Comparison of ENCODE assay signal across 13 cellular contexts in genomic region chr16:23145608-23146007, GRCh38. TPM values are rescaled to one million over a fixed set of nuclear protein-coding genes. Genes with fewer than 3 reads are reported as not detected.
DNase-seq lines count a peak whose midpoint lies in the region; ATAC-seq and TF ChIP-seq lines count a peak whose summit lies in the region.
"Had no signal": no experiment of that assay in that cellular context is flagged by ENCODE, and none has a peak within 500 bp of the region (broad histone marks: within the 10 kb centered on the region; RNA-seq: fewer than 3 reads in every experiment).

No MANE protein-coding gene starts in this region.

- TF ChIP-seq CTCF in RWPE1 (conservative IDR thresholded peaks at IDR 0.05; ENCODE audit: low read depth) = no peak
- no peak for TF ChIP-seq CTCF in prostate gland (IDR thresholded peaks at IDR 0.05)

- H3K27ac ChIP-seq in RWPE1 (peak overlapping the region; percentile 70), esophagus (ENCODE audit: low read depth in 2 of 2, low read length in 1 of 2) (peak overlapping the region; percentile 9 to 66), prostate gland (peak overlapping the region; percentile 86)
- H3K27ac ChIP-seq: cardiac muscle cell had no signal

- H3K36me3 ChIP-seq in esophagus (ENCODE audit: control insufficient read depth in 2 of 2, insufficient read depth in 2 of 2, low read length in 1 of 2) (no peaks in the 10 kb centered on the region), prostate gland (no peaks in the 10 kb centered on the region)
- H3K36me3 ChIP-seq: cardiac muscle cell, stomach had no signal

- POLR2A ChIA-PET in RWPE1 (lab: Yijun Ruan, JAX; ENCODE audit: low non-redundant PET) = interaction anchor here (0.6 kb wide), 1 partner anchor 33 kb away, joined by 3 read pairs; no protein-coding TSS in a partner anchor

- H3K27me3 ChIP-seq in esophagus (ENCODE audit: control insufficient read depth in 1 of 2, insufficient read depth in 2 of 2, low read length in 2 of 2) = no peaks in the 10 kb centered on the region
- H3K27me3 ChIP-seq in prostate gland (replicated peaks; ENCODE audit: insufficient read depth) = no peaks in the 10 kb centered on the region
- H3K27me3 ChIP-seq: cardiac muscle cell, stomach had no signal

- H3K9me3 ChIP-seq in esophagus (ENCODE audit: control insufficient read depth in 2 of 2, insufficient read depth in 1 of 2, low read depth in 1 of 2, low read length in 1 of 2) = no peaks in the 10 kb centered on the region
- no peaks in the 10 kb centered on the region for H3K9me3 ChIP-seq in prostate gland
- H3K9me3 ChIP-seq: stomach had no signal

- WGBS in esophagus, 2 donors = 29 to 43% methylated on average over 3 of the region's 3 CpGs
- 17% methylated on average over 3 of the region's 3 CpGs for WGBS in prostate gland

- ATAC-seq in GM21737 (IDR thresholded peaks at IDR 0.05; ENCODE audit: unreplicated experiment) (no peak), HG02623 (IDR thresholded peaks at IDR 0.05; ENCODE audit: unreplicated experiment) (no peak)

- CTCF ChIA-PET in RWPE1 (lab: Yijun Ruan, JAX) = no interaction called here

- H3K4me1 ChIP-seq in esophagus (ENCODE audit: control insufficient read depth in 2 of 2, insufficient read depth in 2 of 2, low read length in 1 of 2) (peaks cover 3 to 9% of the 10 kb centered on the region in 2 donors), prostate gland (replicated peaks) (peaks cover 4% of the 10 kb centered on the region)

- H3K4me3 ChIP-seq in esophagus (ENCODE audit: low read depth in 1 of 2, low read length in 2 of 2) = no peak overlapping the region
- no peak overlapping the region for H3K4me3 ChIP-seq in prostate gland
- H3K4me3 ChIP-seq: cardiac muscle cell, stomach had no signal

- peak; percentile 67 for DNase-seq in EH (ENCODE audit: low read depth)
- DNase-seq in RWPE1 (ENCODE audit: low spot score) = peak; percentile 66
- no peak for DNase-seq in prostate gland (ENCODE audit: low spot score)
- DNase-seq in CD1c-positive myeloid dendritic cell (ENCODE audit: extremely low spot score) = no peak
- DNase-seq in Ammon's horn (ENCODE audit: low spot score) = no peak
- DNase-seq: activated CD8-positive, alpha-beta memory T cell treated with anti-CD3 and anti-CD28 coated beads, Interleukin-2, amount 50 U/mL, for 48 hours; naive B cell; NCI-H1105; stomach had no signal

- no peak for TF ChIP-seq POLR2A in prostate gland (IDR thresholded peaks at IDR 0.05)

- intact Hi-C loops in prostate gland (cut with DNase I) = loop anchor here (5.0 kb wide), 1 partner anchor 73 kb away; no protein-coding TSS in a partner anchor

RNA-seq across cellular contexts. Expression of gene USP31, which starts 3.6 kb away (rescaled TPM):
- 1 to 10 TPM; 3.3 to 6.5 TPM for polyA plus RNA-seq in esophagus
- total RNA-seq in prostate gland = 10 to 100 TPM; 16.2 to 67.3 TPM

RNA-seq across cellular contexts. Expression of gene SCNN1G, which starts 36.9 kb away (rescaled TPM):
- polyA plus RNA-seq in esophagus = 10 to 100 TPM in 1 of 2 donors, 1 to 10 TPM in 1; 6.1 to 11.2 TPM
- 10 to 100 TPM in 1 of 2 donors, 1 to 10 TPM in 1; 8.6 to 11.1 TPM for total RNA-seq in prostate gland
- total RNA-seq: cardiac muscle cell had no signal
- polyA plus RNA-seq: cardiac muscle cell had no signal

Comparison
In these comparisons a context has a peak if more than half of its experiments do, and no peak if none do; other contexts are left out.
1. DNase-seq: peak in EH (single experiment) and RWPE1 (single experiment); none in prostate gland (single experiment), CD1c-positive myeloid dendritic cell (single experiment) and Ammon's horn (single experiment).
2. Peak in every context shown above with its lines, with median percentiles within 50 percentile points of each other: H3K27ac ChIP-seq.